In the genomic region with DNA sequence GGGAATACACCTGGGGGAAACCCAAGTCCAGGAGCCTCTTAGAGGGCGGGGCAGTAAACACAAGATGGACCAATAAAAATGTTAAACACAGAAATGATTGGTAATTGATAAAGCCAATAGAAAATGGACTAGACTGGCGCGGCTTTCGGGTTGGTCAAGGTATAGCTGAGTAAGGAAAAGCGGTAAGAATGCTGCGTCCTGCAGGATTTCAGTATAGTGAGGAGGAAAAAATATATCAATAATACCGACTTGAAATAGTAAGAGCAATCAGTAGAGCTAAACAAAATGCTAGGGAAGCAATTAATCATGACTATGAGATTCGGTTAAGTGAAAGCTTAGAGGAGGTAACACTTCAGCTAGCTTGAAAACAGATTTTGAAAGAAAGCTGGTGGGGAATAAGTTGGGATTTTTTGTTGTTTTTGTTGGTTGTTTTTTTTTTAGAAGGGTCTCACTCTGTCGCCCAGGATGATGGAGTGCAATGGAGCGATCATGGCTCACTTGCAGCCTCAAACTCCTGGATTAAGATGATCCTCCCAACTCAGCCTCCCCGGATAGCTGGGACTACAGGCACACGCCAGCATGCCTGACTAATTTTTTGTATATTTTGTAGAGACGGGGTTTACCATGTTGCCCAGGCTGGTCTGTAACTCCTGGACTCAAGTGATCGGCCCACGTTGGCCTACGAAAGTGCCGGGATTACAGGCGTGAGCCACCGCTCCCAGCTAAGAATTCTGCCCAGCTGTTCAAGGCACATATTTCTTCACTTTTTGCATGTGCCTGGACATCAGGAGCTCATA, we compare ENCODE assay signal across 7 cellular contexts. TPM values are rescaled to one million over a fixed set of nuclear protein-coding genes. Genes with fewer than 3 reads are reported as not detected.
DNase-seq lines count a peak whose midpoint lies in the region; ATAC-seq and TF ChIP-seq lines count a peak whose summit lies in the region.

No MANE protein-coding gene starts in this region.

- H3K36me3 ChIP-seq in HUES48 (ENCODE audit: control insufficient read depth, insufficient read depth, low read length) (no peaks in the 10 kb centered on the region), body of pancreas (replicated peaks in 1 of 2; ENCODE audit: insufficient read depth in 1 of 2, low read depth in 2 of 2) (no peaks in the 10 kb centered on the region), lung (ENCODE audit: control insufficient read depth in 2 of 2, insufficient read depth in 2 of 2, low read length in 2 of 2) (peaks cover 0 to under 1% of the 10 kb centered on the region in 2 donors), upper lobe of left lung (no peaks in the 10 kb centered on the region)

- H3K4me1 ChIP-seq in HUES48 (ENCODE audit: control insufficient read depth, insufficient read depth, low read length) = peaks cover 8% of the 10 kb centered on the region
- H3K4me1 ChIP-seq in body of pancreas = peaks cover 11% of the 10 kb centered on the region
- H3K4me1 ChIP-seq in lung (ENCODE audit: control insufficient read depth in 2 of 2, insufficient read depth in 2 of 2, low read length in 2 of 2) = no peaks in the 10 kb centered on the region
- peaks cover 5 to 21% (median 9%) of the 10 kb centered on the region in 4 donors for H3K4me1 ChIP-seq in upper lobe of left lung

- intact Hi-C loops in body of pancreas (cut with DNase I) = loop anchor here (10.0 kb wide), 1 partner anchor 477 kb away; the partner anchor contains the start of genes HECTD3 and UROD

- no peak overlapping the region for H3K9ac ChIP-seq in HUES48 (ENCODE audit: low read depth, low read length)

- TF ChIP-seq CTCF in body of pancreas (IDR thresholded peaks at IDR 0.05) (no peak), lung (IDR thresholded peaks at IDR 0.05; ENCODE audit: control extremely low read depth, extremely low read depth) (no peak), upper lobe of left lung (IDR thresholded peaks at IDR 0.05) (no peak)

- 0 out of 2 replicates have a peak, but pooled peaks cover 6% of the 10 kb centered on the region for H3K27me3 ChIP-seq in HUES48 (ENCODE audit: control insufficient read depth, insufficient read depth, low read length)
- no peaks in the 10 kb centered on the region for H3K27me3 ChIP-seq in body of pancreas
- no peaks in the 10 kb centered on the region for H3K27me3 ChIP-seq in lung (ENCODE audit: control insufficient read depth, insufficient read depth)
- no peaks in the 10 kb centered on the region for H3K27me3 ChIP-seq in upper lobe of left lung

- TF ChIP-seq POLR2A in body of pancreas (IDR thresholded peaks at IDR 0.05) (no peak), upper lobe of left lung (IDR thresholded peaks at IDR 0.05) (no peak)

- WGBS in body of pancreas, 2 donors = 46% methylated on average over 19 of the region's 19 CpGs
- WGBS in lung, 2 donors = 48 to 51% methylated on average over 19 of the region's 19 CpGs
- 39 to 47% methylated on average over 19 of the region's 19 CpGs for WGBS in upper lobe of left lung, 2 donors

- TF ChIP-seq EP300 in upper lobe of left lung (IDR thresholded peaks at IDR 0.05) = no peak

- DNase-seq in body of pancreas (no peak), lung (ENCODE audit: low spot score) (no peak), upper lobe of left lung (no peak), NCI-H524 treated with DMSO at 0.1 percent for 48 hours (lab: John Stamatoyannopoulos, UW) (no peak)
- DNase-seq in NK-92 treated with Interleukin-12 subunit alpha and Interleukin-12 subunit beta, amount 100 ng/mL, for 24 hours (lab: John Stamatoyannopoulos, UW) = no peak

- no peak overlapping the region for H3K27ac ChIP-seq in HUES48 (ENCODE audit: low read depth, low read length)
- peak overlapping the region; percentile 41 to 76 (median 55) for H3K27ac ChIP-seq in body of pancreas
- H3K27ac ChIP-seq in lung (ENCODE audit: low read depth in 1 of 2, low read length in 1 of 2) = no peak overlapping the region
- peak overlapping the region in 2 of 4 donors; percentile 89 to 91 for H3K27ac ChIP-seq in upper lobe of left lung

- H3K9me3 ChIP-seq in HUES48 (ENCODE audit: control insufficient read depth, insufficient read depth, low read length) (no peaks in the 10 kb centered on the region), body of pancreas (no peaks in the 10 kb centered on the region), lung (ENCODE audit: control insufficient read depth in 2 of 2, insufficient read depth in 1 of 2, low read length in 1 of 2) (no peaks in the 10 kb centered on the region), upper lobe of left lung (no peaks in the 10 kb centered on the region)

- ATAC-seq in body of pancreas (no peak), lung (ENCODE audit: insufficient read depth, low FRiP score) (no peak), upper lobe of left lung (ENCODE audit: low FRiP score in 2 of 2) (no peak), GM21526 (IDR thresholded peaks at IDR 0.05; ENCODE audit: low FRiP score, unreplicated experiment) (no peak)

- H3K4me3 ChIP-seq in HUES48 (ENCODE audit: low read depth, low read length) (peak overlapping the region; percentile 45), body of pancreas (no peak overlapping the region), lung (peak overlapping the region; percentile 40), upper lobe of left lung (peak overlapping the region in 3 of 4 donors; percentile 69 to 99 (median 95))

RNA-seq across cellular contexts. Expression of gene TESK2, which starts 0.7 kb away (rescaled TPM):
- total RNA-seq in body of pancreas (1 to 10 TPM in 1 of 2 donors, under 1 TPM in 1; 0.33 to 3.6 TPM), lung (1 to 10 TPM; 3.7 to 8.7 TPM), upper lobe of left lung (1 to 10 TPM; 2.3 to 7.4 (median 5.7) TPM)
- 1 to 10 TPM; 1.8 to 3.6 TPM for polyA plus RNA-seq in lung

RNA-seq across cellular contexts. Expression of gene CCDC163, which starts 8.2 kb away (rescaled TPM):
- total RNA-seq in body of pancreas (under 1 TPM; 0.66 to 0.78 TPM), lung (1 to 10 TPM in 1 of 2 donors, under 1 TPM in 1; 0.77 to 2.2 TPM), upper lobe of left lung (1 to 10 TPM in 4 of 6 donors, under 1 TPM in 1, not detected in 1; 0.76 to 2.0 (median 1.4) TPM)
- 1 to 10 TPM; 2.0 to 2.2 TPM for polyA plus RNA-seq in lung

RNA-seq across cellular contexts. Expression of gene MMACHC, which starts 8.4 kb away (rescaled TPM):
- total RNA-seq in body of pancreas = 10 to 100 TPM in 1 of 2 donors, 1 to 10 TPM in 1; 2.3 to 18.1 TPM
- total RNA-seq in lung = 1 to 10 TPM; 1.6 to 4.2 TPM
- polyA plus RNA-seq in lung = 1 to 10 TPM; 1.8 to 2.4 TPM
- 1 to 10 TPM; 1.6 to 6.4 (median 3.5) TPM for total RNA-seq in upper lobe of left lung

RNA-seq across cellular contexts. Expression of gene PRDX1, which starts 30.0 kb away (rescaled TPM):
- total RNA-seq in body of pancreas (100 to 1,000 TPM in 1 of 2 donors, 10 to 100 TPM in 1; 64.6 to 103 TPM), lung (100 to 1,000 TPM; 208 to 443 TPM), upper lobe of left lung (100 to 1,000 TPM; 108 to 468 (median 390) TPM)
- polyA plus RNA-seq in lung = 100 to 1,000 TPM; 649 to 926 TPM

RNA-seq across cellular contexts. Expression of gene AKR1A1, which starts 59.0 kb away (rescaled TPM):
- 10 to 100 TPM; 77.8 to 90.5 TPM for total RNA-seq in body of pancreas
- total RNA-seq in lung = 100 to 1,000 TPM in 1 of 2 donors, 10 to 100 TPM in 1; 92.6 to 214 TPM
- polyA plus RNA-seq in lung = 100 to 1,000 TPM; 208 to 212 TPM
- total RNA-seq in upper lobe of left lung = 100 to 1,000 TPM in 4 of 6 donors, 10 to 100 TPM in 2; 92.1 to 210 (median 107) TPM

Comparison
In these comparisons a context has a peak if more than half of its experiments do, and no peak if none do; other contexts are left out.
1. H3K27ac ChIP-seq: peak in body of pancreas (4 of 4); none in HUES48 (single experiment) and lung (0 of 2).
2. H3K4me3 ChIP-seq: peak in HUES48 (single experiment), lung (single experiment) and upper lobe of left lung (3 of 4); none in body of pancreas (0 of 2).